Comparison of ENCODE assay signal across 8 cellular contexts in genomic region chr9:16207161-16207560, GRCh38.
DNase-seq lines count a peak whose midpoint lies in the region; ATAC-seq and TF ChIP-seq lines count a peak whose summit lies in the region.
"Had no signal": no experiment of that assay in that cellular context is flagged by ENCODE, and none has a peak within 500 bp of the region (broad histone marks: within the 10 kb centered on the region; RNA-seq: fewer than 3 reads in every experiment).

No MANE protein-coding gene starts in this region.

- DNase-seq in NCI-H2227 (lab: John Stamatoyannopoulos, UW; ENCODE audit: unreplicated experiment) (peak; percentile 78), fibroblast of lung (ENCODE audit: low read depth in 2 of 2) (peak; percentile 62 to 71), sciatic nerve (ENCODE audit: low spot score) (peak; percentile 77), NK-92 (lab: John Stamatoyannopoulos, UW; ENCODE audit: unreplicated experiment) (no peak)
- no peak for DNase-seq in activated CD4-positive, CD25-positive, alpha-beta regulatory T cell (lab: John Stamatoyannopoulos, UW)

- no peaks in the 10 kb centered on the region for H4K20me1 ChIP-seq in fibroblast of lung (ENCODE audit: control insufficient read depth, extremely low read depth, insufficient read depth, low read length)

- no peak for TF ChIP-seq CTCF in fibroblast of lung (conservative IDR thresholded peaks at IDR 0.05 in 1 of 2, IDR thresholded peaks at IDR 0.05 in 1 of 2; ENCODE audit: low read depth in 1 of 2, low read length in 2 of 2)

- no peaks in the 10 kb centered on the region for H3K9me3 ChIP-seq in fibroblast of lung (ENCODE audit: control insufficient read depth, insufficient read depth, low read depth, low read length)

- no peak overlapping the region for H3K4me2 ChIP-seq in fibroblast of lung (ENCODE audit: extremely low read depth, insufficient read depth, low read length)

- no peaks in the 10 kb centered on the region for H3K36me3 ChIP-seq in fibroblast of lung (ENCODE audit: control insufficient read depth, insufficient read depth, low read length)

- no peaks in the 10 kb centered on the region for H3K79me2 ChIP-seq in fibroblast of lung (ENCODE audit: control insufficient read depth, insufficient read depth, low read length)

- no peak overlapping the region for H3K4me3 ChIP-seq in fibroblast of lung (replicated peaks in 1 of 4; ENCODE audit: control extremely low read depth in 1 of 4, insufficient read depth in 1 of 4, low read depth in 3 of 4, low read length in 4 of 4)

- H3K4me1 ChIP-seq in fibroblast of lung (ENCODE audit: control insufficient read depth, extremely low read depth, insufficient read depth, low read length), result peaks cover 15% of the 10 kb centered on the region

- peak; percentile 65 for ATAC-seq in GM19395 (IDR thresholded peaks at IDR 0.05; ENCODE audit: unreplicated experiment)
- peak; percentile 92 for ATAC-seq in sciatic nerve
- no peak for ATAC-seq in GM21528 (IDR thresholded peaks at IDR 0.05; ENCODE audit: low FRiP score, unreplicated experiment)

- no peak overlapping the region for H3K27ac ChIP-seq in fibroblast of lung (ENCODE audit: insufficient read depth, low read length)
- H3K27ac ChIP-seq: HL-60 had no signal

- H2AFZ ChIP-seq in fibroblast of lung (ENCODE audit: low read length), result peak overlapping the region; percentile 72

- no peak overlapping the region for H3K9ac ChIP-seq in fibroblast of lung (ENCODE audit: insufficient read depth, low read length)

- no peaks in the 10 kb centered on the region for H3K27me3 ChIP-seq in fibroblast of lung (ENCODE audit: control insufficient read depth, insufficient read depth, low read length)

- intact Hi-C loops in sciatic nerve (cut with DNase I), result no loop called here

Comparison
In these comparisons a context has a peak if more than half of its experiments do, and no peak if none do; other contexts are left out.
1. DNase-seq: peak in NCI-H2227 (single experiment), fibroblast of lung (2 of 2) and sciatic nerve (single experiment); none in activated CD4-positive, CD25-positive, alpha-beta regulatory T cell (0 of 4) and NK-92 (single experiment).